ENCODE assay signal across 2 cellular contexts in genomic region chr12:118428643-118429042, GRCh38.
TF ChIP-seq lines count a peak whose summit lies in the region.

No MANE protein-coding gene starts in this region.

TF ChIP-seq in GM12878, 131 proteins besides CTCF, POLR2A, EP300 and RAD21:
- TF ChIP-seq ZBTB40 (IDR thresholded peaks at IDR 0.05; ENCODE audit: borderline replicate concordance) (peak; percentile 37; the same call in 1 of the 2 replicates), ATF7 (IDR thresholded peaks at IDR 0.05; ENCODE audit: low read depth) (no peak), ZNF384 (IDR thresholded peaks at IDR 0.05; ENCODE audit: borderline replicate concordance, low read depth, low read length) (no peak)
TF ChIP-seq in GM12878: peak in this region for 1.

TF ChIP-seq in K562, 482 proteins besides CTCF, POLR2A, EP300 and RAD21:
- TF ChIP-seq ZBTB40 (IDR thresholded peaks at IDR 0.05) (peak; percentile 88), ZBTB40 (CRISPR knock-in tag; IDR thresholded peaks at IDR 0.05) (peak; percentile 63), NELFE (IDR thresholded peaks at IDR 0.05; ENCODE audit: insufficient read depth, insufficient read length) (no peak), KLF13 (tag; IDR thresholded peaks at IDR 0.05; ENCODE audit: borderline replicate concordance, low read depth) (no peak), ZNF518B (CRISPR knock-in tag; IDR thresholded peaks at IDR 0.05) (no peak)
